Comparison of ENCODE assay signal across 1 cellular context in the genomic region with DNA sequence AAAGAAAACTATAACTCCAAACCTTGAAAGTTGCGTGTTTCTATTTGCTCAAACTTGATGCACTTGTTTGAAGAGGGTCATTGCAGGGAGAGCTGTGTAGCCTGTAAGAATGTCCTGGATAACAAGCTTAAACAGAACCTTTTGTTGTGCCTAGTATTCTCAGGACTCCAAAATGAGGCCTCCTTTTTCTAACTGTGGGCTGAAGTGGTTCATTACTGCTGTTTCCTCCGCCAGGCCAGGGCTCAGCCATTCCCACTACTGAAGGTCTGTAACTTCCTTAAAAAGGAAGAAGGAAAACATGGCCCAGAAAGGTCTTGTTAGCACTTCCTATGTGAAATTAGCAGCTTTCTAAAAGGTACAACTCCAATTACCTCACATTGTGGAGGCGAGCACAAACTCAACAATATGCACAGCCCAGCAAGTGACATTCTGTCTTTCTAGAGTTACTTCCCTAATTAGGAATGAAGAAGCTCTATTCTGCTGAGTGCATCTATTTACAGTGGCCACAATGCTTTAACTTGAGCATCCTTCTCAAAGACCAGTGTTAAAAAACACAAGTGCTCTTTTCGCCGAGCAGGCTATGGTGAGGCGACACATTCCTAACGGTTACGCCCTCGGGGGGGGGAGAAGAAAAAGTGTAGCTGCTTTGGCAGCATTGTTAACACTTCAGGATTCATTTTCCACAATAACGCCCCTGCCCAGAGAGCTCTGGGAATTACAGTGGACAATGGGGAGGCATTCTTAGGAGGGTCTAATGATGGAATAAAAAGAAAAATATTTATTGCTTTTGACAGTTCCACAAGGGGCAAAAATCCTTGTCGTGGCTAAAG.
TF ChIP-seq lines count a peak whose summit lies in the region.

No MANE protein-coding gene starts in this region.

TF ChIP-seq in H1, 55 proteins besides CTCF, POLR2A, EP300 and RAD21:
- TF ChIP-seq CREB1 (IDR thresholded peaks at IDR 0.05): no peak
- peak; percentile 38 for TF ChIP-seq TEAD4 (IDR thresholded peaks at IDR 0.05; ENCODE audit: low read depth, low read length)
- TF ChIP-seq RBBP5 (IDR thresholded peaks at IDR 0.05; ENCODE audit: borderline replicate concordance, low read depth, low read length): 0 out of 2 replicates have a peak, but pooled peaks have one; percentile 11
- no peak for TF ChIP-seq NANOG (IDR thresholded peaks at IDR 0.05; ENCODE audit: insufficient read depth, low read depth, low read length, poor library complexity, severe bottlenecking)
- no peak for TF ChIP-seq CBX5 (IDR thresholded peaks at IDR 0.05; ENCODE audit: low read depth, low read length)
